In genomic region chr17:59154335-59154720, GRCh38 we compare ENCODE assay signal across 8 cellular contexts. TPM values are rescaled to one million over a fixed set of nuclear protein-coding genes. Genes with fewer than 3 reads are reported as not detected.
DNase-seq lines count a peak whose midpoint lies in the region; ATAC-seq and TF ChIP-seq lines count a peak whose summit lies in the region.

No MANE protein-coding gene starts in this region.

- CTCF ChIA-PET in activated naive CD4-positive, alpha-beta T cell treated with anti-CD3 and anti-CD28 coated beads for 36 hours (lab: Charles Lee): no interaction called here

- H3K4me1 Mint-ChIP-seq in activated naive CD4-positive, alpha-beta T cell treated with anti-CD3 and anti-CD28 coated beads for 36 hours (ENCODE audit: low read depth): peaks cover 35% of the 10 kb centered on the region

- peak overlapping the region; percentile 86 for H3K4me2 ChIP-seq in hepatocyte

- H3K9me2 ChIP-seq in hepatocyte (replicated peaks; ENCODE audit: insufficient read depth): no peaks in the 10 kb centered on the region

- H3K27me3 ChIP-seq in hepatocyte: no peaks in the 10 kb centered on the region

- H3K9me3 Mint-ChIP-seq in activated naive CD4-positive, alpha-beta T cell treated with anti-CD3 and anti-CD28 coated beads for 36 hours: no peaks in the 10 kb centered on the region

- H3K27ac ChIP-seq in hepatocyte: peak overlapping the region; percentile 80

- peak in 2 of 3 experiments; percentile 10 to 15 for DNase-seq in activated CD8-positive, alpha-beta memory T cell treated with anti-CD3 and anti-CD28 coated beads for 48 hours (ENCODE audit: low read depth in 2 of 3, low spot score in 2 of 3)
- no peak for DNase-seq in activated CD8-positive, alpha-beta memory T cell treated with anti-CD3 and anti-CD28 coated beads for 24 hours
- DNase-seq in NCI-H345 (lab: John Stamatoyannopoulos, UW): peak; percentile 66
- DNase-seq in activated naive CD4-positive, alpha-beta T cell treated with anti-CD3 and anti-CD28 coated beads for 36 hours: peak; percentile 71
- DNase-seq in hepatocyte (ENCODE audit: low spot score): peak; percentile 64
- DNase-seq in sciatic nerve (ENCODE audit: low spot score): peak; percentile 68

- H3K27me3 Mint-ChIP-seq in activated naive CD4-positive, alpha-beta T cell treated with anti-CD3 and anti-CD28 coated beads for 36 hours (ENCODE audit: low read depth): no peaks in the 10 kb centered on the region

- no peaks in the 10 kb centered on the region for H3K36me3 ChIP-seq in hepatocyte (replicated peaks; ENCODE audit: insufficient read depth, low read depth)

- peak overlapping the region; percentile 20 for H2AFZ ChIP-seq in hepatocyte

- WGBS in hepatocyte (ENCODE audit: low lambda C conversion rate, missing lambda C conversion rate): under 1% methylated on average over 24 of the region's 24 CpGs

- peak overlapping the region; percentile 76 for H3K4me3 ChIP-seq in hepatocyte

- intact Hi-C loops in activated naive CD4-positive, alpha-beta T cell treated with anti-CD3 and anti-CD28 coated beads for 36 hours (cut with micrococcal nuclease): loop anchor here (2.0 kb wide), 3 partner anchors 464 to 1372 kb away; partner anchors contain the start of genes APPBP2 and CLTC
- intact Hi-C loops in sciatic nerve (cut with DNase I): no loop called here

- ATAC-seq in sciatic nerve (peak; percentile 3), GM18873 (IDR thresholded peaks at IDR 0.05; ENCODE audit: low FRiP score, unreplicated experiment) (no peak), GM19455 (IDR thresholded peaks at IDR 0.05; ENCODE audit: unreplicated experiment) (no peak)

- H3K9me3 ChIP-seq in hepatocyte (ENCODE audit: low read depth): no peaks in the 10 kb centered on the region

- H3K4me3 Mint-ChIP-seq in activated naive CD4-positive, alpha-beta T cell treated with anti-CD3 and anti-CD28 coated beads for 36 hours: no peak overlapping the region

- H3K27ac Mint-ChIP-seq in activated naive CD4-positive, alpha-beta T cell treated with anti-CD3 and anti-CD28 coated beads for 36 hours: no peak overlapping the region

- H3K4me1 ChIP-seq in hepatocyte (ENCODE audit: insufficient read depth): peaks cover 4% of the 10 kb centered on the region

- no peak for TF ChIP-seq CTCF in hepatocyte (IDR thresholded peaks at IDR 0.05; ENCODE audit: poor library complexity)

- peaks cover 10% of the 10 kb centered on the region for H3K36me3 Mint-ChIP-seq in activated naive CD4-positive, alpha-beta T cell treated with anti-CD3 and anti-CD28 coated beads for 36 hours (ENCODE audit: low read depth)

- peaks cover 76% of the 10 kb centered on the region for H3K79me2 ChIP-seq in hepatocyte

- no peaks in the 10 kb centered on the region for H4K20me1 ChIP-seq in hepatocyte (ENCODE audit: insufficient read depth, poor library complexity, severe bottlenecking)

RNA-seq across cellular contexts. Expression of gene SKA2, which starts 0.7 kb away (rescaled TPM):
- total RNA-seq in activated naive CD4-positive, alpha-beta T cell treated with anti-CD3 and anti-CD28 coated beads for 36 hours: 10 to 100 TPM; 74.6 to 86.5 TPM
- total RNA-seq in hepatocyte (42.5 and 52.8 TPM in 2 replicates), sciatic nerve (34.0 TPM)
- 27.0 TPM in 2 replicates for polyA plus RNA-seq in hepatocyte

RNA-seq across cellular contexts. Expression of gene PRR11, which starts 1.2 kb away (rescaled TPM):
- 10 to 100 TPM; 77.4 to 82.1 TPM for total RNA-seq in activated naive CD4-positive, alpha-beta T cell treated with anti-CD3 and anti-CD28 coated beads for 36 hours
- 3.2 and 3.6 TPM in 2 replicates for total RNA-seq in hepatocyte
- 3.8 and 5.0 TPM in 2 replicates for polyA plus RNA-seq in hepatocyte
- total RNA-seq in sciatic nerve: 2.6 TPM

RNA-seq across cellular contexts. Expression of gene TRIM37, which starts 47.6 kb away (rescaled TPM):
- total RNA-seq in activated naive CD4-positive, alpha-beta T cell treated with anti-CD3 and anti-CD28 coated beads for 36 hours: 10 to 100 TPM; 19.9 to 24.1 TPM
- total RNA-seq in hepatocyte: 20.3 and 22.8 TPM in 2 replicates
- 9.7 and 11.3 TPM in 2 replicates for polyA plus RNA-seq in hepatocyte
- total RNA-seq in sciatic nerve: 23.1 TPM

RNA-seq across cellular contexts. Expression of gene SMG8, which starts 55.5 kb away (rescaled TPM):
- 10 to 100 TPM; 11.1 to 11.9 TPM for total RNA-seq in activated naive CD4-positive, alpha-beta T cell treated with anti-CD3 and anti-CD28 coated beads for 36 hours
- total RNA-seq in hepatocyte (17.9 and 20.1 TPM in 2 replicates), sciatic nerve (10.8 TPM)
- 10.9 and 13.9 TPM in 2 replicates for polyA plus RNA-seq in hepatocyte

Comparison
In these comparisons a context has a peak if more than half of its experiments do, and no peak if none do; other contexts are left out.
1. RNA of gene PRR11, which starts 1.2 kb away (total RNA-seq): 77.4 to 82.1 TPM in activated naive CD4-positive, alpha-beta T cell treated with anti-CD3 and anti-CD28 coated beads for 36 hours; 3.2 to 3.6 TPM in hepatocyte and 2.6 TPM in sciatic nerve (single experiment); every median in the first group is over 10 times any median in the second.